ENCODE assay signal across 9 cellular contexts in genomic region chr2:85504434-85505261, GRCh38. TPM values are rescaled to one million over a fixed set of nuclear protein-coding genes. Genes with fewer than 3 reads are reported as not detected.
DNase-seq lines count a peak whose midpoint lies in the region; ATAC-seq and TF ChIP-seq lines count a peak whose summit lies in the region.
"Had no signal": no experiment of that assay in that cellular context is flagged by ENCODE, and none has a peak within 500 bp of the region (broad histone marks: within the 10 kb centered on the region; RNA-seq: fewer than 3 reads in every experiment).

No MANE protein-coding gene starts in this region.

- POLR2A ChIA-PET in MCF 10A (lab: Yijun Ruan, JAX) (interaction anchor here (0.6 to 15.5 kb wide), 34 partner anchors 10 to 1077 kb away, joined by 3 to 376 read pairs (median 4); partner anchors contain the start of genes C2orf68, ELMOD3, MAT2A and RETSAT), T-cell (lab: Charles Lee) (no interaction called here)

- peak; percentile 60 for DNase-seq in COLO829 (ENCODE audit: low spot score)
- DNase-seq in NCI-H2081 treated with DMSO at 0.1 percent for 48 hours (lab: John Stamatoyannopoulos, UW): peak; percentile 58
- DNase-seq in MCF 10A (ENCODE audit: unreplicated experiment): peak; percentile 98
- DNase-seq in mucosa of gallbladder (ENCODE audit: low spot score): peak; percentile 71
- no peak for DNase-seq in T-cell

- intact Hi-C loops in MCF 10A (cut with micrococcal nuclease): loop anchor here (1.0 to 2.0 kb wide), 2 partner anchors 35 to 72 kb away; partner anchors contain the start of gene MAT2A

- H3K36me3 Mint-ChIP-seq in MCF 10A (ENCODE audit: insufficient read depth, unreplicated experiment) (no peaks in the 10 kb centered on the region), T-cell (no peaks in the 10 kb centered on the region)
- H3K36me3 Mint-ChIP-seq: activated naive CD4-positive, alpha-beta T cell treated with anti-CD3 and anti-CD28 coated beads, Interleukin-2, amount 50 U/mL, for 24 hours had no signal

- H3K27ac Mint-ChIP-seq in MCF 10A (ENCODE audit: low read depth, unreplicated experiment) (peak overlapping the region; percentile 55), T-cell (no peak overlapping the region)

- H3K4me1 Mint-ChIP-seq in MCF 10A (ENCODE audit: insufficient read depth, unreplicated experiment) (peaks cover 30% of the 10 kb centered on the region), T-cell (no peaks in the 10 kb centered on the region)
- H3K4me1 Mint-ChIP-seq: activated naive CD4-positive, alpha-beta T cell treated with anti-CD3 and anti-CD28 coated beads, Interleukin-2, amount 50 U/mL, for 24 hours had no signal

- no TSS peak for BruUV-seq in MCF 10A (replicated peaks; lab: Mats Ljungman, UMichigan)

- ATAC-seq in T-cell (replicated peaks in 1 of 4) (no peak), HG02852 (IDR thresholded peaks at IDR 0.05; ENCODE audit: unreplicated experiment) (no peak), GM19455 (IDR thresholded peaks at IDR 0.05; ENCODE audit: unreplicated experiment) (no peak), GM18870 (IDR thresholded peaks at IDR 0.05; ENCODE audit: unreplicated experiment) (no peak)

- H3K9me3 Mint-ChIP-seq in MCF 10A (ENCODE audit: unreplicated experiment) (no peaks in the 10 kb centered on the region), T-cell (peaks cover 0 to 3% (median 0%) of the 10 kb centered on the region in 3 donors)
- H3K9me3 Mint-ChIP-seq: activated naive CD4-positive, alpha-beta T cell treated with anti-CD3 and anti-CD28 coated beads, Interleukin-2, amount 50 U/mL, for 24 hours had no signal

- H3K27me3 Mint-ChIP-seq in MCF 10A (ENCODE audit: insufficient read depth, unreplicated experiment) (no peaks in the 10 kb centered on the region), T-cell (no peaks in the 10 kb centered on the region)
- H3K27me3 Mint-ChIP-seq: activated naive CD4-positive, alpha-beta T cell treated with anti-CD3 and anti-CD28 coated beads, Interleukin-2, amount 50 U/mL, for 24 hours had no signal

- CTCF ChIA-PET in MCF 10A (lab: Yijun Ruan, JAX): interaction anchor here (0.6 to 1.8 kb wide), 8 partner anchors 15 to 118 kb away, joined by 3 to 5 read pairs (median 4); no protein-coding TSS in a partner anchor
- CTCF ChIA-PET in T-cell (lab: Charles Lee): interaction anchor here in 1 of 2 donors (0.6 kb wide), 1 partner anchor 312 kb away, joined by 4 read pairs; no protein-coding TSS in a partner anchor

- H3K4me3 Mint-ChIP-seq in MCF 10A (ENCODE audit: unreplicated experiment) (peak overlapping the region; percentile 21), T-cell (no peak overlapping the region)
- H3K4me3 Mint-ChIP-seq: activated naive CD4-positive, alpha-beta T cell treated with anti-CD3 and anti-CD28 coated beads, Interleukin-2, amount 50 U/mL, for 24 hours had no signal

- no peak for TF ChIP-seq CTCF in MCF 10A (IDR thresholded peaks at IDR 0.05; ENCODE audit: unreplicated experiment)

RNA-seq across cellular contexts. Expression of gene MAT2A, which starts 34.3 kb away (rescaled TPM):
- total RNA-seq in MCF 10A (2022) (348 and 366 TPM in 2 replicates), mucosa of gallbladder (262 TPM), T-cell (100 to 1,000 TPM; 110 to 184 (median 165) TPM)

RNA-seq across cellular contexts. Expression of gene GGCX, which starts 56.6 kb away (rescaled TPM):
- total RNA-seq in MCF 10A (2022) (49.1 and 52.2 TPM in 2 replicates), mucosa of gallbladder (77.4 TPM), T-cell (10 to 100 TPM; 20.4 to 29.7 (median 25.7) TPM)

Comparison
In these comparisons a context has a peak if more than half of its experiments do, and no peak if none do; other contexts are left out.
1. DNase-seq: peak in COLO829 (single experiment), NCI-H2081 treated with DMSO at 0.1 percent for 48 hours (single experiment), MCF 10A (single experiment) and mucosa of gallbladder (single experiment); none in T-cell (0 of 34).